ENCODE assay signal across 18 cellular contexts in the genomic region with DNA sequence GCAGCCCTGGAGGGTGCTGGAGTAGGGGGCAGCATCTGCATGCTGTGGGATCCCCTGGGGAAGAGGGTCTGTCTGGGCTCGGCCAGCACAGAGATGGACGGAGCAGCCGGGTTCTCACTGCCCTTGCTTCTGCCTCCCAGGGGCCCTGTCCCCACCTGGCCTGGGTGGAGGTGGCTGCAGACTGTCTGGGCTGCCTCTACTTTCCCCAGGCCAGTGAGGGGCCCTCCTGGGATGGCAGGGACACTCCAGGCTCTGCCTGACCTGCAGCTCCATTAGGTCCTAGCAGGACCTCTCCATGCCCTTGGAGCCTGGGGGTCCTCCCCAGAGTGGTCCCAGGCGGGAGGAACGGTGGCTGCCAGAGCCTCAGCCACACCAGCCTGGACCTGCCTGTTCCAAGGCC.
A peak's percentile ranks its signal among the peaks of the same experiment; 100 is the strongest.
DNase-seq lines count a peak whose midpoint lies in the region; ATAC-seq and TF ChIP-seq lines count a peak whose summit lies in the region.
"Had no signal": no experiment of that assay in that cellular context is flagged by ENCODE, and none has a peak within 500 bp of the region (broad histone marks: within the 10 kb centered on the region; RNA-seq: fewer than 3 reads in every experiment).

No MANE protein-coding gene starts in this region.

- no peak overlapping the region for H3K4me3 Mint-ChIP-seq in stimulated activated naive CD8-positive, alpha-beta T cell treated with anti-CD3 and anti-CD28 coated beads, Interleukin-15, amount 100 ng/mL, for 72 hours
- H3K4me3 Mint-ChIP-seq: CD4-positive, alpha-beta T cell; IgD-negative memory B cell had no signal

- no peaks in the 10 kb centered on the region for H3K9me3 Mint-ChIP-seq in stimulated activated naive CD8-positive, alpha-beta T cell treated with anti-CD3 and anti-CD28 coated beads, Interleukin-15, amount 100 ng/mL, for 72 hours
- H3K9me3 Mint-ChIP-seq: CD4-positive, alpha-beta T cell; IgD-negative memory B cell had no signal

- no peak for ATAC-seq in heart left ventricle
- ATAC-seq in mucosa of descending colon, result no peak
- no peak for ATAC-seq in stimulated activated naive CD8-positive, alpha-beta T cell treated with anti-CD3 and anti-CD28 coated beads, Interleukin-15, amount 100 ng/mL, for 72 hours
- no peak for ATAC-seq in GM18858 (IDR thresholded peaks at IDR 0.05; ENCODE audit: unreplicated experiment)

- H3K27ac Mint-ChIP-seq in stimulated activated naive CD8-positive, alpha-beta T cell treated with anti-CD3 and anti-CD28 coated beads, Interleukin-15, amount 100 ng/mL, for 72 hours, result peak overlapping the region in 1 of 2 donors; percentile 68
- H3K27ac Mint-ChIP-seq: CD4-positive, alpha-beta T cell; IgD-negative memory B cell had no signal

- H3K9ac ChIP-seq in colonic mucosa (ENCODE audit: low read depth in 2 of 2, low read length in 2 of 2), result peak overlapping the region; percentile 62 to 74
- H3K9ac ChIP-seq: GM23248 had no signal

- H3K27me3 Mint-ChIP-seq in stimulated activated naive CD8-positive, alpha-beta T cell treated with anti-CD3 and anti-CD28 coated beads, Interleukin-15, amount 100 ng/mL, for 72 hours, result no peaks in the 10 kb centered on the region
- H3K27me3 Mint-ChIP-seq: CD4-positive, alpha-beta T cell had no signal

- H3K9me3 ChIP-seq in heart left ventricle, result no peaks in the 10 kb centered on the region
- H3K9me3 ChIP-seq in left ventricle myocardium inferior (replicated peaks), result no peaks in the 10 kb centered on the region
- no peaks in the 10 kb centered on the region for H3K9me3 ChIP-seq in colonic mucosa
- H3K9me3 ChIP-seq in mucosa of descending colon, result no peaks in the 10 kb centered on the region

- DNase-seq in heart left ventricle (peak in 3 of 5 donors; percentile 9 to 49 (median 21)), left ventricle myocardium inferior (no peak), colonic mucosa (no peak), mucosa of descending colon (peak in 2 of 3 donors; percentile 36 to 48), NCI-H2107 (lab: John Stamatoyannopoulos, UW) (no peak), lower leg skin (ENCODE audit: low spot score in 2 of 2) (no peak)
- no peak for DNase-seq in stimulated activated naive CD8-positive, alpha-beta T cell treated with anti-CD3 and anti-CD28 coated beads, Interleukin-15, amount 100 ng/mL, for 72 hours
- DNase-seq: DMS79; GM23248; NCI-H1417 treated with DMSO at 0.1 percent for 48 hours; NCI-H2081 treated with DMSO at 0.1 percent for 48 hours; NCI-H345; NCI-H526 treated with DMSO at 0.1 percent for 48 hours; NK-92 treated with Interleukin-12 subunit alpha and Interleukin-12 subunit beta, amount 100 ng/mL, for 24 hours; OCI-M1 had no signal

- peaks cover 7% of the 10 kb centered on the region for H3K4me1 Mint-ChIP-seq in stimulated activated naive CD8-positive, alpha-beta T cell treated with anti-CD3 and anti-CD28 coated beads, Interleukin-15, amount 100 ng/mL, for 72 hours

- H3K36me3 ChIP-seq in heart left ventricle (no peaks in the 10 kb centered on the region), left ventricle myocardium inferior (no peaks in the 10 kb centered on the region), colonic mucosa (no peaks in the 10 kb centered on the region), mucosa of descending colon (ENCODE audit: low read depth) (no peaks in the 10 kb centered on the region)

- H3K4me1 ChIP-seq in heart left ventricle, result peaks cover 0 to 51% (median 37%) of the 10 kb centered on the region in 12 donors
- peaks cover 59% of the 10 kb centered on the region for H3K4me1 ChIP-seq in left ventricle myocardium inferior
- peaks cover 32% of the 10 kb centered on the region for H3K4me1 ChIP-seq in colonic mucosa
- H3K4me1 ChIP-seq in mucosa of descending colon (ENCODE audit: low read depth), result peaks cover 60% of the 10 kb centered on the region

- WGBS in heart left ventricle, 4 donors, result 89 to 100% (median 93%) methylated on average over 1 to 5 of the region's 5 CpGs
- 86 to 98% methylated on average over 5 of the region's 5 CpGs for WGBS in lower leg skin, 2 donors

- no peak for TF ChIP-seq CTCF in heart left ventricle (IDR thresholded peaks at IDR 0.05)
- no peak for TF ChIP-seq CTCF in left ventricle myocardium inferior (IDR thresholded peaks at IDR 0.05; ENCODE audit: borderline replicate concordance)
- no peak for TF ChIP-seq CTCF in colonic mucosa (IDR thresholded peaks at IDR 0.05)
- TF ChIP-seq CTCF in mucosa of descending colon (IDR thresholded peaks at IDR 0.05), result no peak
- TF ChIP-seq CTCF in lower leg skin (IDR thresholded peaks at IDR 0.05), result no peak

- no peak overlapping the region for H3K4me3 ChIP-seq in heart left ventricle
- no peak overlapping the region for H3K4me3 ChIP-seq in left ventricle myocardium inferior
- H3K4me3 ChIP-seq in colonic mucosa, result no peak overlapping the region
- no peak overlapping the region for H3K4me3 ChIP-seq in mucosa of descending colon
- H3K4me3 ChIP-seq in lower leg skin (ENCODE audit: low read depth, poor library complexity, severe bottlenecking), result no peak overlapping the region
- H3K4me3 ChIP-seq: GM23248 had no signal

- intact Hi-C loops in heart left ventricle (cut with DNase I) (loop anchor here in 9 of 10 donors (2.0 to 5.0 kb wide), 6 partner anchors 42 to 176 kb away; partner anchors contain the start of gene INPP5A (in 6 of the 9)), left ventricle myocardium inferior (cut with micrococcal nuclease) (no loop called here), colonic mucosa (cut with DNase I) (loop anchor here (5.0 kb wide), 1 partner anchor 77 kb away; the partner anchor contains the start of gene INPP5A), mucosa of descending colon (cut with DNase I, micrococcal nuclease) (loop anchor here in 1 of 2 donors (10.0 kb wide), 1 partner anchor 74 kb away; the partner anchor contains the start of gene INPP5A), lower leg skin (cut with DNase I; ENCODE audit: low total_unique reads) (no loop called here)

- H3K27me3 ChIP-seq in heart left ventricle (peaks cover 0 to 10% (median 0%) of the 10 kb centered on the region in 9 donors), left ventricle myocardium inferior (ENCODE audit: low read depth) (peaks cover 22% of the 10 kb centered on the region), colonic mucosa (no peaks in the 10 kb centered on the region)

- H3K27ac ChIP-seq in heart left ventricle (no peak overlapping the region), left ventricle myocardium inferior (replicated peaks) (no peak overlapping the region), colonic mucosa (peak overlapping the region; percentile 87)
- H3K27ac ChIP-seq: GM23248 had no signal

- TF ChIP-seq POLR2A in heart left ventricle (IDR thresholded peaks at IDR 0.05), result no peak
- no peak for TF ChIP-seq POLR2A in lower leg skin (IDR thresholded peaks at IDR 0.05)

Comparison
In these comparisons a context has a peak if more than half of its experiments do, and no peak if none do; other contexts are left out.
1. DNase-seq: peak in heart left ventricle (3 of 5) and mucosa of descending colon (2 of 3); none in left ventricle myocardium inferior (single experiment), colonic mucosa (single experiment), stimulated activated naive CD8-positive, alpha-beta T cell treated with anti-CD3 and anti-CD28 coated beads, Interleukin-15, amount 100 ng/mL, for 72 hours (0 of 2), NCI-H2107 (single experiment) and lower leg skin (0 of 2).
2. intact Hi-C loops: an anchor here in heart left ventricle (2.0 to 5.0 kb wide) and colonic mucosa (5.0 kb wide); none called in left ventricle myocardium inferior and lower leg skin.